Comparison of ENCODE assay signal across 14 cellular contexts in the genomic region with DNA sequence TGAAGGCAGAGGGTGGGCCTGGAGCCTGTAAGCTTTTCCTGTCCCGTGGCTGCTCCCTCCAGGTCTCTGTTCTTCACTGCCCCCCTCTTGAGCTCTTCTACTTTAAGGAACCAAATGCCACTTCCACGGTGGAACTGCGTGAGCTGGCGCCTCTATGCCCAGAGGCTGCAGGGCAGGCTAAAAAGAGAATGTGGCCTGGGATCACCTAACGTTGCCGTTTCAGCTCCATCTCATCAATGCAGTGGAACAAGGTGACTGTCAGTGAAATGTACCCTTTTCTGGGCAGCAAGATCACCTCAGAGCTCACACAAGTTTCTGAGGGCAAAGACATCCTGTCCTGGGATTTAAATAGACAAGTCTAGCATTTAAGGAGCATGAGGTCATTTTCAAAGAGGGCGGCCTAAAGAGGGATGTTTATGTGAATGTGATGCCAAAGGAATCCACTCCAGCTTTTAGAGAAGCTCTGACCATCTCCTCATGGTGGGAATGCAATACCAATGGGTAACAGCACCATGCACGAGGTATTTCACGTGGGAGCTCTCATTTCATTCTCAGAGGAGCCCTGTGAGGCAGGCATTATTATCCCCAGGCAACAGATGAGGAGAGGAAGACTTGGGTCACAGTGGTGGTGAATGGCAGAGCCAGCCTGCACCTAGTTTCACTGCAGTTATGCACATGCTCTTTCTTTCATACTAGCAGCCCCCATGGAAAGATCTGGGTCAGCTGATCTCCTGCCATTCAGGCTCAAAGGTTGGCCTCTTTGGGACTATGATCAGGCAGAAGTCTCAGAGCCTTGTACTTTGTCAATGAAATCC. TPM values are rescaled to one million over a fixed set of nuclear protein-coding genes. Genes with fewer than 3 reads are reported as not detected.
DNase-seq lines count a peak whose midpoint lies in the region; ATAC-seq and TF ChIP-seq lines count a peak whose summit lies in the region.
"Had no signal": no experiment of that assay in that cellular context is flagged by ENCODE, and none has a peak within 500 bp of the region (broad histone marks: within the 10 kb centered on the region; RNA-seq: fewer than 3 reads in every experiment).

No MANE protein-coding gene starts in this region.

- no peaks in the 10 kb centered on the region for H3K36me3 Mint-ChIP-seq in mesothelial cell of epicardium
- H3K36me3 Mint-ChIP-seq: CD4-positive, alpha-beta memory T cell; neural progenitor cell had no signal

- no peaks in the 10 kb centered on the region for H3K36me3 ChIP-seq in heart left ventricle
- no peaks in the 10 kb centered on the region for H3K36me3 ChIP-seq in thoracic aorta
- H3K36me3 ChIP-seq: neural progenitor cell had no signal

- no peaks in the 10 kb centered on the region for H3K9me3 Mint-ChIP-seq in mesothelial cell of epicardium
- H3K9me3 Mint-ChIP-seq: CD4-positive, alpha-beta memory T cell had no signal

- H3K27ac ChIP-seq in heart left ventricle = peak overlapping the region in 9 of 12 donors; percentile 2 to 72 (median 45)
- H3K27ac ChIP-seq in right cardiac atrium (ENCODE audit: low read length) = no peak overlapping the region
- H3K27ac ChIP-seq in thoracic aorta = peak overlapping the region; percentile 60 to 74
- H3K27ac ChIP-seq in RWPE1 = no peak overlapping the region
- H3K27ac ChIP-seq: neural progenitor cell had no signal

- TF ChIP-seq POLR2A in heart left ventricle (IDR thresholded peaks at IDR 0.05) = no peak

- H3K4me3 ChIP-seq in heart left ventricle (no peak overlapping the region), right cardiac atrium (ENCODE audit: low read length) (no peak overlapping the region), fibroblast of mammary gland (ENCODE audit: control insufficient read depth, low read depth, low read length) (no peak overlapping the region), thoracic aorta (no peak overlapping the region)
- H3K4me3 ChIP-seq: GM12878, neural progenitor cell had no signal

- TF ChIP-seq CTCF in heart left ventricle (IDR thresholded peaks at IDR 0.05) = no peak
- no peak for TF ChIP-seq CTCF in fibroblast of mammary gland (conservative IDR thresholded peaks at IDR 0.05; ENCODE audit: control insufficient read depth, insufficient read depth, low read depth, low read length)
- TF ChIP-seq CTCF in thoracic aorta (IDR thresholded peaks at IDR 0.05) = no peak
- no peak for TF ChIP-seq CTCF in RWPE1 (conservative IDR thresholded peaks at IDR 0.05; ENCODE audit: low read depth)
- TF ChIP-seq CTCF in mesothelial cell of epicardium (IDR thresholded peaks at IDR 0.05; ENCODE audit: unreplicated experiment) = no peak

- H3K9me3 ChIP-seq in heart left ventricle (no peaks in the 10 kb centered on the region), right cardiac atrium (ENCODE audit: control insufficient read depth, low read length) (no peaks in the 10 kb centered on the region), thoracic aorta (no peaks in the 10 kb centered on the region)

- ATAC-seq in heart left ventricle (peak in 2 of 4 donors; percentile 22 to 27), right cardiac atrium (no peak), thoracic aorta (ENCODE audit: insufficient number of reproducible peaks, low FRiP score, low read depth) (peak; percentile 23)
- ATAC-seq: GM12878 had no signal

- DNase-seq in heart left ventricle (no peak), right cardiac atrium (no peak), NCI-H226 (peak; percentile 56), fibroblast of mammary gland (ENCODE audit: low read depth) (peak; percentile 20), thoracic aorta (ENCODE audit: low spot score) (no peak), RWPE1 (ENCODE audit: low spot score) (no peak), mesothelial cell of epicardium (ENCODE audit: low spot score in 2 of 2, unreplicated experiment in 2 of 2) (no peak), GDM1 (lab: John Stamatoyannopoulos, UW) (no peak)
- DNase-seq: CD4-positive, alpha-beta memory T cell; kidney; NCI-H524; stimulated activated CD4-positive, alpha-beta T cell treated with anti-CD3 and anti-CD28 coated beads, Interleukin-1b, Interleukin-23, amount 100 ng/mL, for 48 hours had no signal

- CTCF ChIA-PET in RWPE1 (lab: Yijun Ruan, JAX) = interaction anchor here (0.9 kb wide), 1 partner anchor 18 kb away, joined by 3 read pairs; no protein-coding TSS in a partner anchor

- no peaks in the 10 kb centered on the region for H3K4me1 Mint-ChIP-seq in mesothelial cell of epicardium

- no peaks in the 10 kb centered on the region for H3K27me3 Mint-ChIP-seq in mesothelial cell of epicardium (ENCODE audit: low read depth)
- H3K27me3 Mint-ChIP-seq: CD4-positive, alpha-beta memory T cell had no signal

- 50 to 68% (median 61%) methylated on average over 9 of the region's 9 CpGs for WGBS in heart left ventricle, 4 donors
- 62% methylated on average over 9 of the region's 9 CpGs for WGBS in right cardiac atrium

- no peak overlapping the region for H3K27ac Mint-ChIP-seq in mesothelial cell of epicardium

- H3K4me1 ChIP-seq in heart left ventricle (peaks cover 5 to 54% (median 36%) of the 10 kb centered on the region in 12 donors), right cardiac atrium (ENCODE audit: control insufficient read depth, insufficient read depth, low read length) (peaks cover 20% of the 10 kb centered on the region), thoracic aorta (ENCODE audit: control insufficient read depth in 1 of 2, low read depth in 2 of 2) (peaks cover 31 to 76% of the 10 kb centered on the region in 2 donors)

- POLR2A ChIA-PET in RWPE1 (lab: Yijun Ruan, JAX; ENCODE audit: low non-redundant PET) = no interaction called here

- intact Hi-C loops in heart left ventricle (cut with DNase I) = loop anchor here in 2 of 10 donors (5.0 to 10.0 kb wide), 2 partner anchors 51 to 118 kb away; no protein-coding TSS in a partner anchor
- intact Hi-C loops in right cardiac atrium (cut with DNase I) = no loop called here

- H3K27me3 ChIP-seq in heart left ventricle (no peaks in the 10 kb centered on the region), right cardiac atrium (ENCODE audit: control insufficient read depth, insufficient read depth) (no peaks in the 10 kb centered on the region), thoracic aorta (replicated peaks; ENCODE audit: insufficient read depth) (no peaks in the 10 kb centered on the region)
- H3K27me3 ChIP-seq: neural progenitor cell had no signal

- no peak overlapping the region for H3K4me3 Mint-ChIP-seq in mesothelial cell of epicardium
- H3K4me3 Mint-ChIP-seq: neural progenitor cell had no signal

RNA-seq across cellular contexts. Expression of gene RGCC, which starts 39.3 kb away (rescaled TPM):
- total RNA-seq in heart left ventricle (100 to 1,000 TPM in 2 of 9 donors, 10 to 100 TPM in 7; 22.9 to 228 (median 45.9) TPM), right cardiac atrium (10 to 100 TPM; 19.3 to 42.6 (median 25.7) TPM), thoracic aorta (100 to 1,000 TPM in 1 of 2 donors, 10 to 100 TPM in 1; 93.3 to 134 TPM), mesothelial cell of epicardium (0.85 to 2.1 TPM (median 1.9 TPM) in 3 replicates)
- polyA plus RNA-seq in heart left ventricle (10 to 100 TPM; 48.9 to 57.7 TPM), right cardiac atrium (59.5 TPM)

Comparison
In these comparisons a context has a peak if more than half of its experiments do, and no peak if none do; other contexts are left out.
1. H3K27ac ChIP-seq: peak in heart left ventricle (9 of 12) and thoracic aorta (2 of 2); none in right cardiac atrium (single experiment) and RWPE1 (single experiment).
2. DNase-seq: peak in NCI-H226 (single experiment) and fibroblast of mammary gland (single experiment); none in heart left ventricle (0 of 5), right cardiac atrium (0 of 3), thoracic aorta (single experiment), RWPE1 (single experiment), mesothelial cell of epicardium (0 of 2) and GDM1 (single experiment).